In the genomic region with DNA sequence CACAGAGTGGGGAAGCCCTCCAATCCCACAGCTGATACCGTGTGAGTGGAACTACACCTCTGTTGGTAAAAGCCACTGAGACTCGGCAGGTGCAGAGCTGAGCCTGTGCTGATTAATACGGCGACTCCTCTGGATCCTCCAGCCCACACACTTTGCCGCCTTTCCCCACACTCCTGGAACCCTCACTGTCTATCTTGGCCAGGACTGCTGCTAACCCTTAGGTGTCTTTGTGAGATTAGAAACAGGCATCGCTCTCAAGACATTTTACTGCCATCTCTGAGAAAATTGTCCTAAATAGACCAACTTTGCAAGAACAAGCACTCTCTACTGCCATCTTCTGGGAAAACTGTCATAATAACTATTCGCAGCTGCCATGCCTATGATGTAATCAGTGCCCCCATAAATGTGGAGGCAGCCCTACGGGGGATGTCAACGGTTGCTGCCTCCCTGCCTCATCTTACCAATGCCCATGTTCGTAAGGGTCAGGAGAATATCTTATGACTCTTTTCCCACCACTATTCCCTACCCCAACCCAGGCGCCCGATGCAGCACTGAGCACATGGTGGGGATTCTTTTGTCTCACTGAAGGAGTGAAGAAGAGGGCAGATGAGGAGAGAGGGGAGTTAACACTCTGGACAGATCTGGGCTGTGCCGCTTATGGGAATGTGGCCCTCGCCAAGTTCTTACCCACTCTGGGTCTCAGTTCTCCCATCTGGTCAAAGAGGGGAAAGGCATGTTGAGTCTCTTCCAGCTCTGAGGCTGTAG, we compare ENCODE assay signal across 8 cellular contexts. TPM values are rescaled to one million over a fixed set of nuclear protein-coding genes. Genes with fewer than 3 reads are reported as not detected.
A peak's percentile ranks its signal among the peaks of the same experiment; 100 is the strongest.
DNase-seq lines count a peak whose midpoint lies in the region; ATAC-seq, FAIRE-seq and TF ChIP-seq lines count a peak whose summit lies in the region.

No MANE protein-coding gene starts in this region.

- TF ChIP-seq EP300 in GM12878 (IDR thresholded peaks at IDR 0.05; ENCODE audit: borderline replicate concordance in 1 of 2, control insufficient read depth in 1 of 2, low read depth in 2 of 2, low read length in 2 of 2) = no peak

- H3K4me1 Mint-ChIP-seq in HFFc6 (ENCODE audit: low read depth) = peaks cover 5% of the 10 kb centered on the region

- H3K9me3 Mint-ChIP-seq in HFFc6 = no peaks in the 10 kb centered on the region

- no peaks in the 10 kb centered on the region for H3K79me2 ChIP-seq in GM12878 (ENCODE audit: control insufficient read depth, insufficient read depth, low read length)

- peak; percentile 81 for ATAC-seq in GM12878
- ATAC-seq in upper lobe of right lung = peak; percentile 6

- SMC1A ChIA-PET in GM12878 (lab: Charles Lee; ENCODE audit: uncharacterized antibody, unreplicated experiment) = interaction anchor here (0.6 to 1.4 kb wide), 3 partner anchors 15 to 541 kb away, joined by 3 to 4 read pairs (median 3); no protein-coding TSS in a partner anchor

- no peaks in the 10 kb centered on the region for H3K9me3 ChIP-seq in GM12878 (replicated peaks; ENCODE audit: control insufficient read depth, insufficient read depth, low read length)
- H3K9me3 ChIP-seq in upper lobe of right lung = no peaks in the 10 kb centered on the region

- no TSS peak for BruUV-seq in GM12878 (replicated peaks; lab: Mats Ljungman, UMichigan)

- RAD21 ChIA-PET in GM12878 (lab: Charles Lee; ENCODE audit: unreplicated experiment) = interaction anchor here (1.2 kb wide), 1 partner anchor 177 kb away, joined by 3 read pairs; no protein-coding TSS in a partner anchor

- TF ChIP-seq CTCF in HFFc6 (IDR thresholded peaks at IDR 0.05) (peak; percentile 80), GM12878 (IDR thresholded peaks at IDR 0.05 in 2 of 3, conservative IDR thresholded peaks at IDR 0.05 in 1 of 3; ENCODE audit: control insufficient read depth in 2 of 3, extremely low read depth in 1 of 3, insufficient read depth in 1 of 3, low read depth in 3 of 3, low read length in 3 of 3) (peak; percentile 45 to 55 (median 53); a peak in 5 of 6 replicates), upper lobe of right lung (IDR thresholded peaks at IDR 0.05) (peak; percentile 50)

- no peak overlapping the region for H3K9ac ChIP-seq in GM12878 (ENCODE audit: control insufficient read depth, insufficient read depth, low read length)

- peaks cover 43% of the 10 kb centered on the region for H3K27me3 Mint-ChIP-seq in HFFc6 (ENCODE audit: insufficient read depth)

- H3K27me3 ChIP-seq in GM12878 (replicated peaks in 1 of 2; ENCODE audit: control insufficient read depth in 2 of 2, insufficient read depth in 2 of 2, low read length in 1 of 2) (peaks cover 4% of the 10 kb centered on the region in 2 experiments; a peak in 2 of 4 replicates), upper lobe of right lung (no peaks in the 10 kb centered on the region)

- H3K4me3 ChIP-seq in GM12878 = no peak overlapping the region
- H3K4me3 ChIP-seq in upper lobe of right lung = no peak overlapping the region

- no peak overlapping the region for H3K4me2 ChIP-seq in GM12878 (ENCODE audit: control insufficient read depth, insufficient read depth)

- H3K4me1 ChIP-seq in GM12878 (ENCODE audit: control insufficient read depth, insufficient read depth, low read length) = no peaks in the 10 kb centered on the region
- no peaks in the 10 kb centered on the region for H3K4me1 ChIP-seq in upper lobe of right lung

- peak; percentile 44 for TF ChIP-seq RAD21 in GM12878 (IDR thresholded peaks at IDR 0.05; ENCODE audit: insufficient read depth, low read depth, low read length)

- H3K27ac Mint-ChIP-seq in HFFc6 = no peak overlapping the region

- peak; percentile 68 for DNase-seq in COR-L47 (lab: John Stamatoyannopoulos, UW)
- DNase-seq in HFFc6 = peak; percentile 63
- DNase-seq in NCI-H774 (lab: John Stamatoyannopoulos, UW) = peak; percentile 10
- peak; percentile 7 for DNase-seq in GM12878 (ENCODE audit: low read depth, low spot score)
- peak; percentile 48 for DNase-seq in kidney glomerular epithelial cell (lab: John Stamatoyannopoulos, UW)
- DNase-seq in upper lobe of right lung = no peak
- no peak for DNase-seq in activated naive CD4-positive, alpha-beta T cell treated with anti-CD3 and anti-CD28 coated beads, Interleukin-2, amount 50 U/mL, for 16 hours
- DNase-seq in ecto neural progenitor cell (ENCODE audit: low spot score) = no peak

- no peak for TF ChIP-seq POLR2A in GM12878 (IDR thresholded peaks at IDR 0.05; ENCODE audit: low read depth, low read length)

- no peaks in the 10 kb centered on the region for H4K20me1 ChIP-seq in GM12878 (ENCODE audit: control insufficient read depth, insufficient read depth)

- CTCF ChIA-PET in GM12878 (lab: Yijun Ruan, JAX) = interaction anchor here (0.7 to 3.8 kb wide), 9 partner anchors 13 to 338 kb away, joined by 3 to 22 read pairs (median 4); no protein-coding TSS in a partner anchor

- no peak overlapping the region for H2AFZ ChIP-seq in GM12878 (ENCODE audit: control insufficient read depth, low read depth, low read length)

- POLR2A ChIA-PET in GM12878 (lab: Charles Lee) = no interaction called here

- H3K36me3 Mint-ChIP-seq in HFFc6 (ENCODE audit: low read depth) = no peaks in the 10 kb centered on the region

- H3K27ac ChIP-seq in GM12878 (ENCODE audit: control insufficient read depth, insufficient read depth) = no peak overlapping the region
- no peak overlapping the region for H3K27ac ChIP-seq in upper lobe of right lung

- in situ Hi-C loops in GM12878 (cut with MboI) = loop anchor here (25.0 kb wide), 1 partner anchor 171 kb away; no protein-coding TSS in a partner anchor

- H3K36me3 ChIP-seq in GM12878 (ENCODE audit: control insufficient read depth in 2 of 2, insufficient read depth in 2 of 2, low read length in 1 of 2) = no peaks in the 10 kb centered on the region
- H3K36me3 ChIP-seq in upper lobe of right lung = no peaks in the 10 kb centered on the region

- intact Hi-C loops in GM12878 (cut with micrococcal nuclease; ENCODE audit: unreplicated experiment) = loop anchor here (1.0 kb wide), 1 partner anchor 174 kb away; no protein-coding TSS in a partner anchor
- intact Hi-C loops in upper lobe of right lung (cut with DNase I) = no loop called here

- FAIRE-seq in GM12878 (lab: Jason Lieb, UNC) = peak; percentile 86

- WGBS in GM12878 (ENCODE audit: insufficient coverage, insufficient replicate concordance, low lambda C conversion rate, missing lambda C conversion rate) = 17% methylated on average over 14 of the region's 14 CpGs

- no peak overlapping the region for H3K4me3 Mint-ChIP-seq in HFFc6

TF ChIP-seq in GM12878, 131 proteins besides CTCF, POLR2A, EP300 and RAD21 (continues in another document):
- no peak for TF ChIP-seq CEBPB (IDR thresholded peaks at IDR 0.05; ENCODE audit: borderline replicate concordance in 1 of 2, low read depth in 2 of 2, low read length in 2 of 2)

RNA-seq across cellular contexts. Expression of a gene that starts 26.1 kb away (rescaled TPM):
- total RNA-seq in HFFc6 (2021; fragmentation: NEBNext Ultra II Directional; extraction: Animal tissue kit (Norgen Biotek cat#: 25700)) = 1 to 10 TPM in 1 of 6 experiments, under 1 TPM in 5; 0.05 to 1.2 (median 0.20) TPM
- not detected in 2 replicates for total RNA-seq in GM12878 (2013; cell fraction: nucleolus; rRNA removed)
- total RNA-seq in GM12878 (2014; rRNA removed) (not detected in 2 replicates), GM12878 (2014; rRNA removed; fragmentation: Illumina TruSeq; extraction: Trizol) (not detected in 2 replicates), GM12878 (2021) (0.08 TPM in 1 of 2 replicates, not detected in the other), upper lobe of right lung (0.41 TPM)
- not detected for polyA plus RNA-seq in GM12878 (2011; ENCODE audit: low read depth)
- polyA plus RNA-seq in GM12878 (2011; rRNA removed) (not detected in 2 replicates), GM12878 (2014; fragmentation: Illumina TruSeq; extraction: Trizol) (not detected in 2 replicates), GM12878 (2014; fragmentation: Nextera tagmentation; extraction: Ambion mirVana) (under 1 TPM in 1 of 2 experiments, not detected in 1; 0.02 TPM), GM12878 (2014; rRNA removed) (not detected in 2 replicates), GM12878 (2016; fragmentation: Nextera tagmentation; extraction: Ambion mirVana) (under 1 TPM in 1 of 2 experiments, not detected in 1; 0.03 TPM)
- polyA plus RNA-seq in GM12878 (2011; cell fraction: cytosol; rRNA removed) = not detected in 2 replicates
- polyA plus RNA-seq in GM12878 (2011; cell fraction: nucleus; rRNA removed) = not detected in 2 replicates
- polyA plus RNA-seq in GM12878 (2012) = 0.04 TPM in 1 of 2 replicates, not detected in the other
- polyA minus RNA-seq in GM12878 (2011; rRNA and poly(A)+ RNA removed) = 0.05 TPM in 1 of 2 replicates, not detected in the other
- polyA minus RNA-seq in GM12878 (2011; cell fraction: cytosol; rRNA and poly(A)+ RNA removed) = not detected in 2 replicates
- not detected in 2 replicates for polyA minus RNA-seq in GM12878 (2011; cell fraction: nucleus; rRNA and poly(A)+ RNA removed)

RNA-seq across cellular contexts. Expression of a gene that starts 59.3 kb away (rescaled TPM):
- total RNA-seq in HFFc6 (2021; fragmentation: NEBNext Ultra II Directional; extraction: Animal tissue kit (Norgen Biotek cat#: 25700)) = under 1 TPM in 1 of 6 experiments, not detected in 5; 0.05 TPM
- not detected in 2 replicates for total RNA-seq in GM12878 (2013; cell fraction: nucleolus; rRNA removed)
- not detected in 2 replicates for total RNA-seq in GM12878 (2014; rRNA removed)
- total RNA-seq in GM12878 (2014; rRNA removed; fragmentation: Illumina TruSeq; extraction: Trizol) = not detected in 2 replicates
- total RNA-seq in GM12878 (2021) = 0.10 and 0.13 TPM in 2 replicates
- not detected for polyA plus RNA-seq in GM12878 (2011; ENCODE audit: low read depth)
- polyA plus RNA-seq in GM12878 (2011; rRNA removed) = not detected in 2 replicates
- not detected in 2 replicates for polyA plus RNA-seq in GM12878 (2011; cell fraction: cytosol; rRNA removed)
- not detected in 2 replicates for polyA plus RNA-seq in GM12878 (2011; cell fraction: nucleus; rRNA removed)
- not detected in 2 replicates for polyA plus RNA-seq in GM12878 (2012)
- not detected in 2 replicates for polyA plus RNA-seq in GM12878 (2014; fragmentation: Illumina TruSeq; extraction: Trizol)
- not detected for polyA plus RNA-seq in GM12878 (2014; fragmentation: Nextera tagmentation; extraction: Ambion mirVana)
- polyA plus RNA-seq in GM12878 (2014; rRNA removed) = not detected in 2 replicates
- not detected for polyA plus RNA-seq in GM12878 (2016; fragmentation: Nextera tagmentation; extraction: Ambion mirVana)
- not detected in 2 replicates for polyA minus RNA-seq in GM12878 (2011; rRNA and poly(A)+ RNA removed)
- not detected in 2 replicates for polyA minus RNA-seq in GM12878 (2011; cell fraction: cytosol; rRNA and poly(A)+ RNA removed)
- not detected in 2 replicates for polyA minus RNA-seq in GM12878 (2011; cell fraction: nucleus; rRNA and poly(A)+ RNA removed)
- total RNA-seq in upper lobe of right lung = 42.1 TPM

Comparison
In these comparisons a context has a peak if more than half of its experiments do, and no peak if none do; other contexts are left out.
1. DNase-seq: peak in COR-L47 (single experiment), HFFc6 (single experiment), NCI-H774 (single experiment), GM12878 (single experiment) and kidney glomerular epithelial cell (single experiment); none in upper lobe of right lung (single experiment), activated naive CD4-positive, alpha-beta T cell treated with anti-CD3 and anti-CD28 coated beads, Interleukin-2, amount 50 U/mL, for 16 hours (single experiment) and ecto neural progenitor cell (single experiment).
2. RNA of a gene that starts 59.3 kb away (total RNA-seq): 42.1 TPM in upper lobe of right lung (single experiment); 0.05 TPM in HFFc6 and 0.10 to 0.13 TPM in GM12878; every median in the first group is over 10 times any median in the second.
3. Peak in every context shown above with its lines, with median percentiles within 50 percentile points of each other: CTCF ChIP-seq.